ENCODE assay signal across 22 cellular contexts in the genomic region with DNA sequence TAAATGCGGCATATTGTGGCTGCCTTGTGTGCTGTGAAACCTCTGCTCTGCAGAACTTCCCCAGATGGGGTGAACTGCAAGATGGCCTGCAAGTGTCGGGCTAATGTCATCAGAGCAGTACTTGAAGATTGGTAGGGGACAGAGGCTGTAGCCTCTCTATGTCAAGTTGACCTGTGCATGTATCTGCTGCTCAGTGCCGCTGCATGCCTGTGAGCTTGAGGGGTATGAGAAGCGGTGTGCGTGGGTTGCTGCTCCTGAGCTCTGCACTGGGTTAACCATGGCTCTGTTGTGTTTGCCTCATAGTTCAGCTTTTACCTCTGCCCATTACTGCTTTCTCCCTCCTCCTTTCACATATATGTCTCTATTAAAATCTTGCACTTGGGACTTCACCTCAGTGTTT.
"Had no signal": no experiment of that assay in that cellular context is flagged by ENCODE, and none has a peak within 500 bp of the region (broad histone marks: within the 10 kb centered on the region; RNA-seq: fewer than 3 reads in every experiment).

No MANE protein-coding gene starts in this region.

- H3K36me3 Mint-ChIP-seq: naive thymus-derived CD4-positive, alpha-beta T cell had no signal

- H3K4me1 Mint-ChIP-seq: endodermal cell; naive thymus-derived CD4-positive, alpha-beta T cell; nephron progenitor cell had no signal

- FAIRE-seq: endothelial cell of umbilical vein had no signal

- H3K27ac ChIP-seq: coronary artery, psoas muscle, right lobe of liver, spleen, stomach had no signal

- H3K4me3 Mint-ChIP-seq: endodermal cell; naive thymus-derived CD4-positive, alpha-beta T cell; nephron progenitor cell had no signal

- H3K9me3 ChIP-seq: psoas muscle, right lobe of liver, spleen, stomach had no signal

- DNase-seq: effector CD4-positive, alpha-beta T cell; endodermal cell; foreskin melanocyte; head of caudate nucleus; hippocampal formation; kidney glomerular epithelial cell; mammary epithelial cell; naive thymus-derived CD4-positive, alpha-beta T cell; nephron progenitor cell; psoas muscle; retina; right lobe of liver; spleen; stimulated activated CD4-positive, alpha-beta T cell treated with anti-CD3 and anti-CD28 coated beads, Interleukin-15, amount 100 ng/mL, for 24 hours; stimulated activated CD4-positive, alpha-beta T cell treated with anti-CD3 and anti-CD28 coated beads, Interleukin-1b, Interleukin-23, amount 100 ng/mL, for 48 hours; stimulated activated CD4-positive, alpha-beta T cell treated with anti-CD3 and anti-CD28 coated beads, Interleukin-4, amount 100 ng/mL, for 24 hours; stimulated activated naive CD4-positive, alpha-beta T cell; stomach; substantia nigra had no signal

- H3K9me3 Mint-ChIP-seq: endodermal cell; naive thymus-derived CD4-positive, alpha-beta T cell; nephron progenitor cell had no signal

- H3K27me3 ChIP-seq: right lobe of liver, spleen, stomach had no signal

- H3K36me3 ChIP-seq: right lobe of liver, spleen, stomach had no signal

- H3K27ac Mint-ChIP-seq: endodermal cell; naive thymus-derived CD4-positive, alpha-beta T cell; nephron progenitor cell had no signal

- H3K4me1 ChIP-seq: psoas muscle, right lobe of liver, spleen, stomach had no signal

- ATAC-seq: left lobe of liver; naive thymus-derived CD4-positive, alpha-beta T cell; psoas muscle; right lobe of liver had no signal

- H3K4me3 ChIP-seq: coronary artery, psoas muscle, right lobe of liver, spleen, stomach had no signal
